19 cellular contexts compared by ENCODE assay signal in the genomic region with DNA sequence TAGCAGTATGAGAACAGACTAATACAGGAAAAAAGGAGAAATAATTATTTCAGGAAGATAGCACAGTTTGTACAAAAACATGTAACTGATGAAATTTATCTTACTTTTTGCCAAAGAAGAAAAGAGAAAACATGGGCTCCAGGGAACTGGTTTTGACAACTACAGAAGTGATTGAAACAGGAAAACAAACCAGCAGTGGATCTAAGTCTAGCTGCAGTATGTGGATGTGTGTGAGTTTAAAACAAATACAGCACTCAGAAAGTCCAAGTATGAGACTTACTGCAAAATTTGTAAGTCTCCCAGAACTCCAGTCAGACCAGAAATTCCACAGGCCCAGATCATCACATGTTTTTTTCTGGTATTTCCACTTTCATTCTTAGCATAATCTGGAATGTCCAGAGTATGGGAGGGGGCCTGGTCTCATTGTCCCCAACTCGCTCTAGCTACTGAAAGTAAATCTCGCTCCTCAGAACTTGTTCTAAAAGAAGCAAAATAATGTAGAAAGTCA.
"Had no signal": no experiment of that assay in that cellular context is flagged by ENCODE, and none has a peak within 500 bp of the region (broad histone marks: within the 10 kb centered on the region; RNA-seq: fewer than 3 reads in every experiment).

No MANE protein-coding gene starts in this region.

- H3K27ac Mint-ChIP-seq: activated naive CD4-positive, alpha-beta T cell treated with anti-CD3 and anti-CD28 coated beads for 36 hours; activated T-helper 2 cell treated with anti-CD3 and anti-CD28 coated beads, Interferon-gamma antibody, Interleukin-2, Interleukin-4, amounts not matched to agents 10 μg/mL and 5 μg/mL and 100 μg/mL, durations not matched to agents 14 hours and 24 hours and 36 hours; brain; natural killer cell; stimulated activated naive CD8-positive, alpha-beta T cell treated with anti-CD3 and anti-CD28 coated beads, Interleukin-15, Interleukin-2, amounts not matched to agents 100 ng/mL and 50 ng/mL, for 24 hours had no signal

- H3K27me3 ChIP-seq: neutrophil, testis, upper lobe of right lung had no signal

- ATAC-seq: natural killer cell, SK-N-SH treated with all-trans-retinoic acid at 6 μM for 48 hours, upper lobe of right lung had no signal

- H3K4me3 Mint-ChIP-seq: activated naive CD4-positive, alpha-beta T cell treated with anti-CD3 and anti-CD28 coated beads for 36 hours; brain; natural killer cell; stimulated activated naive CD8-positive, alpha-beta T cell treated with anti-CD3 and anti-CD28 coated beads, Interleukin-15, Interleukin-2, amounts not matched to agents 100 ng/mL and 50 ng/mL, for 24 hours had no signal

- H3K9me3 Mint-ChIP-seq: stimulated activated naive CD8-positive, alpha-beta T cell treated with anti-CD3 and anti-CD28 coated beads, Interleukin-15, Interleukin-2, amounts not matched to agents 100 ng/mL and 50 ng/mL, for 24 hours had no signal

- H3K4me1 ChIP-seq: testis, upper lobe of right lung had no signal

- DNase-seq: activated CD4-positive, alpha-beta T cell treated with anti-CD3 and anti-CD28 coated beads, Interleukin-2, amount 50 U/mL, for 48 hours; activated naive CD4-positive, alpha-beta T cell treated with anti-CD3 and anti-CD28 coated beads for 36 hours; cerebellar nuclear complex; dermis blood vessel endothelial cell; hypothalamus; mesendoderm; natural killer cell; posterior cingulate gyrus; small intestine; T-helper 1 cell; testis; upper lobe of right lung; WERI-Rb-1 had no signal

- H3K4me1 Mint-ChIP-seq: natural killer cell had no signal

- H3K27ac ChIP-seq: epithelial cell of prostate, neutrophil, testis, upper lobe of right lung, WERI-Rb-1 had no signal

- H3K9me3 ChIP-seq: neutrophil, testis, upper lobe of right lung had no signal

- H3K36me3 ChIP-seq: neutrophil, upper lobe of right lung, WERI-Rb-1 had no signal

- H3K4me3 ChIP-seq: testis, upper lobe of right lung had no signal

- H3K36me3 Mint-ChIP-seq: natural killer cell had no signal

- H3K27me3 Mint-ChIP-seq: brain; stimulated activated naive CD8-positive, alpha-beta T cell treated with anti-CD3 and anti-CD28 coated beads, Interleukin-15, Interleukin-2, amounts not matched to agents 100 ng/mL and 50 ng/mL, for 24 hours had no signal

- FAIRE-seq: small intestine had no signal
